1 cellular context compared by ENCODE assay signal in the genomic region with DNA sequence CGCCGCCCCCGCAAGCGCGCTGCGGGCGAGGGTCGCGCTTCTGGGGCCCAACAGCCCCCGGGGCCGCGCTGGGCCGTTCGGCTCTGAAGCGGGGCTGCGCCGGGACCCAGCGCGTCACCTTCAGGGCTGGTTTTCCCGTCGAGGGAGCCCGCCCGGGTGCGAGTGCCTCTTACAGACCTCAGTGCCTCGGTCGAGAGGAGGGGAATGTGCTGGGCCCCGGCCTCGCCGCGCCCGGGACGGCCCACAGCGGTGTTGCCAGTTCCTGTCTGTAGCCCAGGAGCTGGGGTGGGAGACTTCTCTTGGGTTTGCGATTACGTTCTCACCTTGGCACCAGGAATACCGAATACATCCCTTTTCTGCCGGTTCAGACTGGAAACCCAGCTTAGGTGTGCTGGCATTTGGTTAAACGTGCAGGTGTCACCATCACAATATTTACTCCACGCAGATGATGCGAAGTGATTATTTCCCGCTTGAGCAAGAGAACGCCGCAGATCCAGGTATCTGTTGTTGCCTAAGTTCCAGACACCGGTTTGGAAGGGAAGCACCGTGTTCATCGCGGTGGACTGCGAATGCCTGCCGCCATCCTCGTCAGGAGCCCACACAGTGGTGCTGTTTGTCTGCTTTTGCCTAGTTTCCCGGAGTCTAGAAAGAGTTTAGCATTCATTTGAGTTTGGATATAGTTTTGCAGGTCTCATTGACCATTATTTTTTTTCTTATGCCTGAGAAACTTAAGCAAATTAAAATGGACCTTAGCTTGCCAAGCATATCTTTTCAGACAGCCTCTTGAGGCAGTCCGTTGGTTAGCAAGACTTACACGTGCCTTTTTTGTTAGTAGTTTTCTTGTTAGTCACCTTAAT.
TF ChIP-seq lines count a peak whose summit lies in the region.

No MANE protein-coding gene starts in this region.

TF ChIP-seq in K562, 482 proteins besides CTCF, POLR2A, EP300 and RAD21 (continued from another document):
- no peak for TF ChIP-seq TOE1 (IDR thresholded peaks at IDR 0.05; ENCODE audit: borderline replicate concordance)
- no peak for TF ChIP-seq TOE1 (CRISPR knock-in tag; IDR thresholded peaks at IDR 0.05; ENCODE audit: borderline replicate concordance, low read depth)
- TF ChIP-seq ZBTB17 (CRISPR knock-in tag; IDR thresholded peaks at IDR 0.05) = no peak
- no peak for TF ChIP-seq ATF3 (IDR thresholded peaks at IDR 0.05)
- TF ChIP-seq ATF3 (CRISPR knock-in tag; conservative IDR thresholded peaks at IDR 0.05) = no peak
- no peak for TF ChIP-seq TCF7L2 (IDR thresholded peaks at IDR 0.05; ENCODE audit: low read depth, low read length)
